Comparison of ENCODE assay signal across 14 cellular contexts in the genomic region with DNA sequence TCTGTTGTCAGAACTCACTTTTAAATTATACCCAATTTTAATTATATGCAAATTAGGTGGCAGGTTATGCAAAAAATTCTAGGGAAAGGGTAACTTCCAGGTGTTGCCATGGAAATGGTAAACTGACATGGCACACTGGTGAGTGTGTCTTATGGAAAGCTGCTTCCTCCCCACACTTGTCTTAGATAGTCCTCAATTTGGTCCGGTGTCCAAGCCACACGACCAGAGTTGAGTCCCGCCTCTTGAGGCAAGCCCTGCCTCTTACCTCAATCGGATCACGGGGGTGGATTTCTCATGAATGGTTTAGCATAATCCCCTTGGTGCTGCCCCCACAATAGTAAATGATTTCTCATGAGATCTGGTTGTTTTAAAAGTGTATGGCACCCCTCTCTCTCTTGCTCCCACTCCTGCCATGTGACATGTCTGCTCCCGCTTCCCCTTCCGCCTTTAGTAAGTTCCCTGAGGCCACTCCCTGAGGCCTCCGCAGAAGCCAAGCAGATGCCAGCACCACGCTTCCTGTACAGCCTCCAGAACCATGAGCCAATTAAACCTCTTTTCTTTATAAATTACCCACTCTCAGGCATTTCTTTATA.
"Had no signal": no experiment of that assay in that cellular context is flagged by ENCODE, and none has a peak within 500 bp of the region (broad histone marks: within the 10 kb centered on the region; RNA-seq: fewer than 3 reads in every experiment).

No MANE protein-coding gene starts in this region.

- DNase-seq: activated CD4-positive, alpha-beta T cell treated with anti-CD3 and anti-CD28 coated beads for 4 hours; activated CD8-positive, alpha-beta T cell treated with anti-CD3 and anti-CD28 coated beads for 36 hours; activated naive CD4-positive, alpha-beta T cell treated with anti-CD3 and anti-CD28 coated beads for 36 hours; activated T-cell treated with anti-CD3 and anti-CD28 coated beads, Interleukin-2, amount 50 U/mL, for 1 hour; cerebellar nuclear complex; effector CD8-positive, alpha-beta T cell; kidney; left lung; nephron progenitor cell; retina; stimulated activated CD8-positive, alpha-beta memory T cell treated with anti-CD3 and anti-CD28 coated beads, Interleukin-4, amount 100 ng/mL, for 48 hours; stimulated activated naive CD4-positive, alpha-beta T cell treated with Interleukin-2 at 50 U/mL for 16 hours; substantia nigra had no signal

- H3K36me3 ChIP-seq: left lung, tibial artery had no signal

- H3K9me3 ChIP-seq: left lung, tibial artery had no signal

- H3K27ac ChIP-seq: left lung, tibial artery had no signal

- H3K4me1 ChIP-seq: left lung, tibial artery had no signal

- H3K4me3 ChIP-seq: left lung, tibial artery had no signal
